Comparison of ENCODE assay signal across 31 cellular contexts in genomic region chr7:84906889-84907288, GRCh38.
"Had no signal": no experiment of that assay in that cellular context is flagged by ENCODE, and none has a peak within 500 bp of the region (broad histone marks: within the 10 kb centered on the region; RNA-seq: fewer than 3 reads in every experiment).

No MANE protein-coding gene starts in this region.

- H3K27me3 Mint-ChIP-seq: naive thymus-derived CD8-positive, alpha-beta T cell; natural killer cell treated with Interleukin-12 subunit alpha and Interleukin-12 subunit beta and Interleukin-15 and Interleukin-18, amount 100 ng/mL, for 72 hours; progenitor cell of endocrine pancreas; stimulated activated memory B cell treated with anti-CD40 and anti-IgM and Interleukin-4, amounts not matched to agents 10 μg/mL and 1 μg/mL and 100 μg/mL, for 72 hours; stimulated activated naive CD8-positive, alpha-beta T cell treated with anti-CD3 and anti-CD28 coated beads, Interleukin-15, amount 100 ng/mL, for 72 hours; type B pancreatic cell had no signal

- H3K4me1 ChIP-seq: neural progenitor cell, parathyroid adenoma, psoas muscle, right lobe of liver, spleen, suprapubic skin, testis, transverse colon, upper lobe of right lung, uterus had no signal

- ATAC-seq: naive thymus-derived CD8-positive, alpha-beta T cell; natural killer cell treated with Interleukin-12 subunit alpha and Interleukin-12 subunit beta and Interleukin-15 and Interleukin-18, amount 100 ng/mL, for 72 hours; psoas muscle; right cardiac atrium; right lobe of liver; stimulated activated memory B cell treated with anti-CD40 and anti-IgM and Interleukin-4, amounts not matched to agents 10 μg/mL and 1 μg/mL and 100 μg/mL, for 72 hours; stimulated activated naive CD8-positive, alpha-beta T cell treated with anti-CD3 and anti-CD28 coated beads, Interleukin-15, amount 100 ng/mL, for 72 hours; stimulated activated naive CD8-positive, alpha-beta T cell treated with anti-CD3 and anti-CD28 coated beads, Interleukin-15, Interleukin-2, amounts not matched to agents 100 U/mL and 50 U/mL, for 24 hours; upper lobe of right lung had no signal

- H3K27ac ChIP-seq: neural progenitor cell, ovary, parathyroid adenoma, psoas muscle, right lobe of liver, skin epidermis, spleen, suprapubic skin, testis, tibial artery, transverse colon, upper lobe of right lung, uterus had no signal

- H3K4me3 Mint-ChIP-seq: naive thymus-derived CD8-positive, alpha-beta T cell; natural killer cell treated with Interleukin-12 subunit alpha and Interleukin-12 subunit beta and Interleukin-15 and Interleukin-18, amount 100 ng/mL, for 72 hours; neural progenitor cell; stimulated activated memory B cell treated with anti-CD40 and anti-IgM and Interleukin-4, amounts not matched to agents 10 μg/mL and 1 μg/mL and 100 μg/mL, for 72 hours; stimulated activated naive CD8-positive, alpha-beta T cell treated with anti-CD3 and anti-CD28 coated beads, Interleukin-15, amount 100 ng/mL, for 72 hours; type B pancreatic cell had no signal

- H3K27me3 ChIP-seq: neural progenitor cell, ovary, right lobe of liver, spleen, suprapubic skin, testis, tibial artery, transverse colon, upper lobe of right lung, uterus had no signal

- H3K79me2 ChIP-seq: parathyroid adenoma had no signal

- H3K36me3 Mint-ChIP-seq: naive thymus-derived CD8-positive, alpha-beta T cell; neural progenitor cell; stimulated activated memory B cell treated with anti-CD40 and anti-IgM and Interleukin-4, amounts not matched to agents 10 μg/mL and 1 μg/mL and 100 μg/mL, for 72 hours; type B pancreatic cell had no signal

- DNase-seq: naive thymus-derived CD8-positive, alpha-beta T cell; occipital lobe; ovary; posterior cingulate gyrus; psoas muscle; right cardiac atrium; right lobe of liver; spleen; stimulated activated CD4-positive, alpha-beta T cell treated with anti-CD3 and anti-CD28 coated beads, Interleukin-12 subunit alpha, Interleukin-12 subunit beta, amount 100 ng/mL, for 4 hours; stimulated activated CD4-positive, alpha-beta T cell treated with anti-CD3 and anti-CD28 coated beads, Interleukin-1b, Interleukin-23, amount 100 ng/mL, for 48 hours; stimulated activated CD4-positive, alpha-beta T cell treated with anti-CD3 and anti-CD28 coated beads, Interleukin-4, amount 100 ng/mL, for 1 hour; stimulated activated CD4-positive, alpha-beta T cell treated with anti-CD3 and anti-CD28 coated beads, Interleukin-4, amount 100 ng/mL, for 4 hours; stimulated activated CD8-positive, alpha-beta memory T cell treated with anti-CD3 and anti-CD28 coated beads, Interleukin-4, amount 100 ng/mL, for 48 hours; stimulated activated naive CD4-positive, alpha-beta T cell; stimulated activated naive CD8-positive, alpha-beta T cell treated with anti-CD3 and anti-CD28 coated beads, Interleukin-15, amount 100 ng/mL, for 72 hours; stimulated activated naive CD8-positive, alpha-beta T cell treated with anti-CD3 and anti-CD28 coated beads, Interleukin-15, Interleukin-2, amounts not matched to agents 100 U/mL and 50 U/mL, for 24 hours; substantia nigra; testis; tibial artery; transverse colon; upper lobe of right lung; uterus had no signal

- H3K27ac Mint-ChIP-seq: naive thymus-derived CD8-positive, alpha-beta T cell; natural killer cell treated with Interleukin-12 subunit alpha and Interleukin-12 subunit beta and Interleukin-15 and Interleukin-18, amount 100 ng/mL, for 72 hours; neural progenitor cell; progenitor cell of endocrine pancreas; stimulated activated memory B cell treated with anti-CD40 and anti-IgM and Interleukin-4, amounts not matched to agents 10 μg/mL and 1 μg/mL and 100 μg/mL, for 72 hours; stimulated activated naive CD8-positive, alpha-beta T cell treated with anti-CD3 and anti-CD28 coated beads, Interleukin-15, amount 100 ng/mL, for 72 hours; type B pancreatic cell had no signal

- H3K9me3 Mint-ChIP-seq: neural progenitor cell; stimulated activated naive CD8-positive, alpha-beta T cell treated with anti-CD3 and anti-CD28 coated beads, Interleukin-15, amount 100 ng/mL, for 72 hours; type B pancreatic cell had no signal

- H3K36me3 ChIP-seq: neural progenitor cell, ovary, right lobe of liver, spleen, suprapubic skin, tibial artery, transverse colon, upper lobe of right lung, uterus had no signal

- H3K9ac ChIP-seq: neural progenitor cell, parathyroid adenoma had no signal

- H3K9me3 ChIP-seq: ovary, psoas muscle, right lobe of liver, suprapubic skin, testis, tibial artery, transverse colon, upper lobe of right lung, uterus had no signal

- H2AFZ ChIP-seq: neural progenitor cell, parathyroid adenoma had no signal

- H3K4me1 Mint-ChIP-seq: naive thymus-derived CD8-positive, alpha-beta T cell; neural progenitor cell; stimulated activated memory B cell treated with anti-CD40 and anti-IgM and Interleukin-4, amounts not matched to agents 10 μg/mL and 1 μg/mL and 100 μg/mL, for 72 hours; stimulated activated naive CD8-positive, alpha-beta T cell treated with anti-CD3 and anti-CD28 coated beads, Interleukin-15, amount 100 ng/mL, for 72 hours had no signal

- H3K4me3 ChIP-seq: neural progenitor cell, ovary, psoas muscle, right lobe of liver, skin epidermis, smooth muscle cell, spleen, suprapubic skin, testis, tibial artery, transverse colon, upper lobe of right lung, uterus had no signal

- H3K4me2 ChIP-seq: neural progenitor cell, smooth muscle cell had no signal
